In genomic region chr5:131386124-131386523, GRCh38 we compare ENCODE assay signal across 14 cellular contexts.
DNase-seq lines count a peak whose midpoint lies in the region; ATAC-seq, FAIRE-seq and TF ChIP-seq lines count a peak whose summit lies in the region.
"Had no signal": no experiment of that assay in that cellular context is flagged by ENCODE, and none has a peak within 500 bp of the region (broad histone marks: within the 10 kb centered on the region; RNA-seq: fewer than 3 reads in every experiment).

No MANE protein-coding gene starts in this region.

- peaks cover 0 to 2% of the 10 kb centered on the region in 2 donors for H3K4me1 ChIP-seq in small intestine (ENCODE audit: control insufficient read depth in 2 of 2, insufficient read depth in 1 of 2, low read depth in 1 of 2, low read length in 1 of 2)

- no peak for TF ChIP-seq CTCF in CD4-positive, alpha-beta T cell (IDR thresholded peaks at IDR 0.05)

- no peak overlapping the region for H3K4me3 Mint-ChIP-seq in CD4-positive, alpha-beta T cell
- H3K4me3 Mint-ChIP-seq in IgD-negative memory B cell, result no peak overlapping the region
- no peak overlapping the region for H3K4me3 Mint-ChIP-seq in effector memory CD8-positive, alpha-beta T cell
- no peak overlapping the region for H3K4me3 Mint-ChIP-seq in natural killer cell treated with Interleukin-12 subunit alpha and Interleukin-12 subunit beta and Interleukin-15 and Interleukin-18, amount 100 ng/mL, for 72 hours
- H3K4me3 Mint-ChIP-seq: mesothelial cell of epicardium had no signal

- no peak for FAIRE-seq in small intestine (lab: Jason Lieb, UNC)

- POLR2A ChIA-PET in CD4-positive, alpha-beta T cell (lab: Charles Lee), result interaction anchor here (0.6 to 15.0 kb wide), 2 partner anchors 96 to 118 kb away, joined by 3 to 395 read pairs; partner anchors contain the start of gene CDC42SE2

- no peaks in the 10 kb centered on the region for H3K27me3 ChIP-seq in CD4-positive, alpha-beta T cell (ENCODE audit: control insufficient read depth, insufficient read depth, low read length)
- H3K27me3 ChIP-seq in small intestine (ENCODE audit: control insufficient read depth in 2 of 2, insufficient read depth in 2 of 2, low read length in 2 of 2), result no peaks in the 10 kb centered on the region
- H3K27me3 ChIP-seq: BLaER1 treated with 17β-estradiol and CSF1 and Interleukin-3, amounts not matched to agents 10 nM and 100 nM; esophagus squamous epithelium had no signal

- peaks cover 84% of the 10 kb centered on the region for H3K36me3 Mint-ChIP-seq in CD4-positive, alpha-beta T cell (ENCODE audit: low read depth)
- H3K36me3 Mint-ChIP-seq in IgD-negative memory B cell, result peaks cover 7% of the 10 kb centered on the region
- H3K36me3 Mint-ChIP-seq in effector memory CD8-positive, alpha-beta T cell (ENCODE audit: insufficient read depth), result peaks cover 91% of the 10 kb centered on the region
- peaks cover 25% of the 10 kb centered on the region for H3K36me3 Mint-ChIP-seq in natural killer cell treated with Interleukin-12 subunit alpha and Interleukin-12 subunit beta and Interleukin-15 and Interleukin-18, amount 100 ng/mL, for 72 hours

- H3K4me1 Mint-ChIP-seq in CD4-positive, alpha-beta T cell (ENCODE audit: low read depth), result peaks cover 89% of the 10 kb centered on the region
- H3K4me1 Mint-ChIP-seq in IgD-negative memory B cell, result peaks cover 28 to 43% (median 32%) of the 10 kb centered on the region in 3 donors
- H3K4me1 Mint-ChIP-seq in effector memory CD8-positive, alpha-beta T cell (ENCODE audit: low read depth in 2 of 2), result peaks cover 37 to 70% of the 10 kb centered on the region in 2 donors
- H3K4me1 Mint-ChIP-seq in natural killer cell treated with Interleukin-12 subunit alpha and Interleukin-12 subunit beta and Interleukin-15 and Interleukin-18, amount 100 ng/mL, for 72 hours (ENCODE audit: low read depth in 2 of 2), result peaks cover 48 to 73% of the 10 kb centered on the region in 2 donors
- H3K4me1 Mint-ChIP-seq: mesothelial cell of epicardium had no signal

- WGBS in small intestine, 3 donors, result 96 to 99% (median 98%) methylated on average over 3 of the region's 3 CpGs

- peaks cover 0 to 7% of the 10 kb centered on the region in 2 donors for H3K36me3 ChIP-seq in small intestine (ENCODE audit: control insufficient read depth in 2 of 2, insufficient read depth in 2 of 2, low read length in 2 of 2)

- H3K27ac ChIP-seq in CD4-positive, alpha-beta T cell (ENCODE audit: low read depth, low read length), result peak overlapping the region; percentile 47
- H3K27ac ChIP-seq in small intestine (ENCODE audit: low read depth in 1 of 2, low read length in 1 of 2), result peak overlapping the region in 1 of 2 donors; percentile 45
- H3K27ac ChIP-seq: BLaER1 treated with 17β-estradiol and CSF1 and Interleukin-3, amounts not matched to agents 10 nM and 100 nM had no signal

- DNase-seq in CD4-positive, alpha-beta T cell, result no peak
- DNase-seq in effector memory CD8-positive, alpha-beta T cell, result no peak
- no peak for DNase-seq in natural killer cell treated with Interleukin-12 subunit alpha and Interleukin-12 subunit beta and Interleukin-15 and Interleukin-18, amount 100 ng/mL, for 72 hours (ENCODE audit: low spot score)
- no peak for DNase-seq in MV-4-11 (lab: John Stamatoyannopoulos, UW)
- DNase-seq in small intestine, result no peak
- DNase-seq: activated effector memory CD4-positive, alpha-beta T cell treated with anti-CD3 and anti-CD28 coated beads, Interleukin-2, amount 50 U/mL, for 16 hours; EL; esophagus squamous epithelium; occipital lobe had no signal

- CTCF ChIA-PET in CD4-positive, alpha-beta T cell (lab: Charles Lee), result no interaction called here

- H3K9me3 ChIP-seq in CD4-positive, alpha-beta T cell (ENCODE audit: control insufficient read depth, low read length), result no peaks in the 10 kb centered on the region
- H3K9me3 ChIP-seq in small intestine (ENCODE audit: control insufficient read depth, low read depth), result no peaks in the 10 kb centered on the region
- H3K9me3 ChIP-seq: BLaER1 treated with 17β-estradiol and CSF1 and Interleukin-3, amounts not matched to agents 10 nM and 100 nM; esophagus squamous epithelium had no signal

- no peaks in the 10 kb centered on the region for H3K9me3 Mint-ChIP-seq in CD4-positive, alpha-beta T cell
- H3K9me3 Mint-ChIP-seq in IgD-negative memory B cell, result peaks cover 0 to 2% (median 0%) of the 10 kb centered on the region in 3 donors
- H3K9me3 Mint-ChIP-seq in effector memory CD8-positive, alpha-beta T cell, result no peaks in the 10 kb centered on the region
- H3K9me3 Mint-ChIP-seq in natural killer cell treated with Interleukin-12 subunit alpha and Interleukin-12 subunit beta and Interleukin-15 and Interleukin-18, amount 100 ng/mL, for 72 hours, result no peaks in the 10 kb centered on the region
- H3K9me3 Mint-ChIP-seq: mesothelial cell of epicardium had no signal

- peak overlapping the region; percentile 97 for H3K27ac Mint-ChIP-seq in CD4-positive, alpha-beta T cell
- H3K27ac Mint-ChIP-seq in IgD-negative memory B cell, result peak overlapping the region; percentile 56 to 84 (median 83)
- peak overlapping the region; percentile 89 to 97 for H3K27ac Mint-ChIP-seq in effector memory CD8-positive, alpha-beta T cell
- peak overlapping the region; percentile 96 for H3K27ac Mint-ChIP-seq in natural killer cell treated with Interleukin-12 subunit alpha and Interleukin-12 subunit beta and Interleukin-15 and Interleukin-18, amount 100 ng/mL, for 72 hours
- H3K27ac Mint-ChIP-seq: mesothelial cell of epicardium had no signal

- intact Hi-C loops in CD4-positive, alpha-beta T cell (cut with DNase I, micrococcal nuclease), result no loop called here

- ATAC-seq in CD4-positive, alpha-beta T cell (ENCODE audit: poor library complexity), result no peak
- no peak for ATAC-seq in effector memory CD8-positive, alpha-beta T cell (replicated peaks)
- no peak for ATAC-seq in natural killer cell treated with Interleukin-12 subunit alpha and Interleukin-12 subunit beta and Interleukin-15 and Interleukin-18, amount 100 ng/mL, for 72 hours
- ATAC-seq in HG03520 (IDR thresholded peaks at IDR 0.05; ENCODE audit: unreplicated experiment), result no peak
- no peak for ATAC-seq in GM21528 (IDR thresholded peaks at IDR 0.05; ENCODE audit: low FRiP score, unreplicated experiment)

- no peaks in the 10 kb centered on the region for H3K27me3 Mint-ChIP-seq in CD4-positive, alpha-beta T cell
- H3K27me3 Mint-ChIP-seq in IgD-negative memory B cell, result no peaks in the 10 kb centered on the region
- no peaks in the 10 kb centered on the region for H3K27me3 Mint-ChIP-seq in effector memory CD8-positive, alpha-beta T cell
- H3K27me3 Mint-ChIP-seq in natural killer cell treated with Interleukin-12 subunit alpha and Interleukin-12 subunit beta and Interleukin-15 and Interleukin-18, amount 100 ng/mL, for 72 hours, result no peaks in the 10 kb centered on the region

- H3K4me3 ChIP-seq in small intestine (ENCODE audit: low read depth in 1 of 2, low read length in 2 of 2), result no peak overlapping the region
- H3K4me3 ChIP-seq: BLaER1 treated with 17β-estradiol and CSF1 and Interleukin-3, amounts not matched to agents 10 nM and 100 nM; esophagus squamous epithelium had no signal
